Comparison of ENCODE assay signal across 8 cellular contexts in genomic region chr2:227325056-227325823, GRCh38. TPM values are rescaled to one million over a fixed set of nuclear protein-coding genes. Genes with fewer than 3 reads are reported as not detected.
DNase-seq lines count a peak whose midpoint lies in the region; ATAC-seq and TF ChIP-seq lines count a peak whose summit lies in the region.

MFF (plus strand) TSS chr2:227325251; CDS start chr2:227330666, 5,415 bp downstream.

- no peak for TF ChIP-seq EP300 in ovary (IDR thresholded peaks at IDR 0.05)

- 0 to 5% (median 1%) methylated on average over 64 to 67 of the region's 67 CpGs for WGBS in ovary, 3 donors
- WGBS in thyroid gland, 2 donors: 1% methylated on average over 36 to 39 of the region's 67 CpGs

- no peaks in the 10 kb centered on the region for H3K9me3 ChIP-seq in ovary
- no peaks in the 10 kb centered on the region for H3K9me3 ChIP-seq in thyroid gland

- H3K36me3 ChIP-seq in ovary (no peaks in the 10 kb centered on the region), thyroid gland (no peaks in the 10 kb centered on the region)

- peak within 1 kb of the TSS; percentile 69 to 86 for H3K27ac ChIP-seq in ovary
- H3K27ac ChIP-seq in thyroid gland: peak within 1 kb of the TSS; percentile 69 to 92 (median 83)

- intact Hi-C loops in Right ventricle myocardium inferior (cut with DNase I): no loop called here
- intact Hi-C loops in ovary (cut with DNase I): no loop called here
- intact Hi-C loops in thyroid gland (cut with DNase I): no loop called here

- TF ChIP-seq CTCF in GM12873 (IDR thresholded peaks at IDR 0.05; ENCODE audit: insufficient read depth, low read depth, low read length, missing control alignments): peak; percentile 45
- TF ChIP-seq CTCF in ovary (IDR thresholded peaks at IDR 0.05): peak in 1 of 3 donors; percentile 20
- TF ChIP-seq CTCF in thyroid gland (IDR thresholded peaks at IDR 0.05): peak in 1 of 6 experiments; percentile 20

- peak; percentile 65 for DNase-seq in NCI-H128 (lab: John Stamatoyannopoulos, UW; ENCODE audit: unreplicated experiment)
- peak; percentile 59 to 89 for DNase-seq in SW 1271 (lab: John Stamatoyannopoulos, UW)
- DNase-seq in activated naive CD8-positive, alpha-beta T cell treated with anti-CD3 and anti-CD28 coated beads, Interleukin-2, amount 50 U/mL, for 16 hours (ENCODE audit: low read depth, low spot score): peak; percentile 84
- DNase-seq in Right ventricle myocardium inferior (ENCODE audit: missing footprints): peak; percentile 97
- DNase-seq in ovary: peak; percentile 89 to 95 (median 92)
- peak; percentile 94 to 95 for DNase-seq in thyroid gland

- peak within 1 kb of the TSS; percentile 98 for H3K4me3 ChIP-seq in ovary
- H3K4me3 ChIP-seq in thyroid gland (replicated peaks in 1 of 3): peak within 1 kb of the TSS; percentile 93 to 98 (median 97)

- peak; percentile 99 for ATAC-seq in HG02759 (IDR thresholded peaks at IDR 0.05; ENCODE audit: unreplicated experiment)
- peak; percentile 99 for ATAC-seq in Right ventricle myocardium inferior

- H3K4me1 ChIP-seq in ovary (ENCODE audit: insufficient read depth): peaks cover 4% of the 10 kb centered on the region
- peaks cover 8 to 18% of the 10 kb centered on the region in 2 donors for H3K4me1 ChIP-seq in thyroid gland

- peak; percentile 60 for TF ChIP-seq POLR2A in ovary (IDR thresholded peaks at IDR 0.05)
- peak in 1 of 2 donors; percentile 76 for TF ChIP-seq POLR2A in thyroid gland (IDR thresholded peaks at IDR 0.05)

- no peaks in the 10 kb centered on the region for H3K27me3 ChIP-seq in ovary
- no peaks in the 10 kb centered on the region for H3K27me3 ChIP-seq in thyroid gland

RNA-seq across cellular contexts. Expression of gene MFF, which starts in this region (rescaled TPM):
- total RNA-seq in Right ventricle myocardium inferior (91.5 TPM), ovary (100 to 1,000 TPM in 1 of 7 donors, 10 to 100 TPM in 6; 57.1 to 101 (median 71.0) TPM), thyroid gland (100 to 1,000 TPM in 2 of 4 donors, 10 to 100 TPM in 2; 78.3 to 134 (median 99.7) TPM)
- polyA plus RNA-seq in ovary: 10 to 100 TPM; 69.9 to 98.0 TPM

Comparison
In these comparisons a context has a peak if more than half of its experiments do, and no peak if none do; other contexts are left out.
1. Peak in every context shown above with its lines: DNase-seq, ATAC-seq, H3K4me3 ChIP-seq and H3K27ac ChIP-seq.